Comparison of ENCODE assay signal across 1 cellular context in the genomic region with DNA sequence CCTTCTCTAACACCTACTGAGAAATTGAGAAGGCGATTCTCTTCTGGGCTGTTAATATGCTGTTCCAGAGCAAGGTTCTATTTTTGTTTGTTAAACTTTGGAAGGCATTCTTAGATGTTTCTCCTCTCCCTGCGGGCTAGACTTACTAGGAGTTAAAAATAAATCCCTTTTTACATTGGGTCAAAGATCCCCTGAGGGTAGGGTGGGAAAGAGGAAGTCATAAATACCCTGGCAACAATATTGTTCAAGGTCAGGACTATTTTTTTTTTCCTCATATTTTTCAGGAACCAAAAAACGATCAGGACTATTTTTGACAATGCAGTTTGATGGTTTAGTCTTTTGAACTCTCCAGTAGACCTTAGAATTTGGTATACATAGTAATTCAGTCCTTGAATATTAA.
TF ChIP-seq lines count a peak whose summit lies in the region.

No MANE protein-coding gene starts in this region.

TF ChIP-seq in HepG2, 621 proteins besides CTCF, POLR2A, EP300 and RAD21:
- TF ChIP-seq, protein P1, sequence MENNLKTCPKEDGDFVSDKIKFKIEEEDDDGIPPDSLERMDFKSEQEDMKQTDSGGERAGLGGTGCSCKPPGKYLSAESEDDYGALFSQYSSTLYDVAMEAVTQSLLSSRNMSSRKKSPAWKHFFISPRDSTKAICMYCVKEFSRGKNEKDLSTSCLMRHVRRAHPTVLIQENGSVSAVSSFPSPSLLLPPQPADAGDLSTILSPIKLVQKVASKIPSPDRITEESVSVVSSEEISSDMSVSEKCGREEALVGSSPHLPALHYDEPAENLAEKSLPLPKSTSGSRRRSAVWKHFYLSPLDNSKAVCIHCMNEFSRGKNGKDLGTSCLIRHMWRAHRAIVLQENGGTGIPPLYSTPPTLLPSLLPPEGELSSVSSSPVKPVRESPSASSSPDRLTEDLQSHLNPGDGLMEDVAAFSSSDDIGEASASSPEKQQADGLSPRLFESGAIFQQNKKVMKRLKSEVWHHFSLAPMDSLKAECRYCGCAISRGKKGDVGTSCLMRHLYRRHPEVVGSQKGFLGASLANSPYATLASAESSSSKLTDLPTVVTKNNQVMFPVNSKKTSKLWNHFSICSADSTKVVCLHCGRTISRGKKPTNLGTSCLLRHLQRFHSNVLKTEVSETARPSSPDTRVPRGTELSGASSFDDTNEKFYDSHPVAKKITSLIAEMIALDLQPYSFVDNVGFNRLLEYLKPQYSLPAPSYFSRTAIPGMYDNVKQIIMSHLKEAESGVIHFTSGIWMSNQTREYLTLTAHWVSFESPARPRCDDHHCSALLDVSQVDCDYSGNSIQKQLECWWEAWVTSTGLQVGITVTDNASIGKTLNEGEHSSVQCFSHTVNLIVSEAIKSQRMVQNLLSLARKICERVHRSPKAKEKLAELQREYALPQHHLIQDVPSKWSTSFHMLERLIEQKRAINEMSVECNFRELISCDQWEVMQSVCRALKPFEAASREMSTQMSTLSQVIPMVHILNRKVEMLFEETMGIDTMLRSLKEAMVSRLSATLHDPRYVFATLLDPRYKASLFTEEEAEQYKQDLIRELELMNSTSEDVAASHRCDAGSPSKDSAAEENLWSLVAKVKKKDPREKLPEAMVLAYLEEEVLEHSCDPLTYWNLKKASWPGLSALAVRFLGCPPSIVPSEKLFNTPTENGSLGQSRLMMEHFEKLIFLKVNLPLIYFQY (CRISPR knock-in tag; IDR thresholded peaks at IDR 0.05; ENCODE audit: borderline replicate concordance) = no peak
- TF ChIP-seq, protein P2, sequence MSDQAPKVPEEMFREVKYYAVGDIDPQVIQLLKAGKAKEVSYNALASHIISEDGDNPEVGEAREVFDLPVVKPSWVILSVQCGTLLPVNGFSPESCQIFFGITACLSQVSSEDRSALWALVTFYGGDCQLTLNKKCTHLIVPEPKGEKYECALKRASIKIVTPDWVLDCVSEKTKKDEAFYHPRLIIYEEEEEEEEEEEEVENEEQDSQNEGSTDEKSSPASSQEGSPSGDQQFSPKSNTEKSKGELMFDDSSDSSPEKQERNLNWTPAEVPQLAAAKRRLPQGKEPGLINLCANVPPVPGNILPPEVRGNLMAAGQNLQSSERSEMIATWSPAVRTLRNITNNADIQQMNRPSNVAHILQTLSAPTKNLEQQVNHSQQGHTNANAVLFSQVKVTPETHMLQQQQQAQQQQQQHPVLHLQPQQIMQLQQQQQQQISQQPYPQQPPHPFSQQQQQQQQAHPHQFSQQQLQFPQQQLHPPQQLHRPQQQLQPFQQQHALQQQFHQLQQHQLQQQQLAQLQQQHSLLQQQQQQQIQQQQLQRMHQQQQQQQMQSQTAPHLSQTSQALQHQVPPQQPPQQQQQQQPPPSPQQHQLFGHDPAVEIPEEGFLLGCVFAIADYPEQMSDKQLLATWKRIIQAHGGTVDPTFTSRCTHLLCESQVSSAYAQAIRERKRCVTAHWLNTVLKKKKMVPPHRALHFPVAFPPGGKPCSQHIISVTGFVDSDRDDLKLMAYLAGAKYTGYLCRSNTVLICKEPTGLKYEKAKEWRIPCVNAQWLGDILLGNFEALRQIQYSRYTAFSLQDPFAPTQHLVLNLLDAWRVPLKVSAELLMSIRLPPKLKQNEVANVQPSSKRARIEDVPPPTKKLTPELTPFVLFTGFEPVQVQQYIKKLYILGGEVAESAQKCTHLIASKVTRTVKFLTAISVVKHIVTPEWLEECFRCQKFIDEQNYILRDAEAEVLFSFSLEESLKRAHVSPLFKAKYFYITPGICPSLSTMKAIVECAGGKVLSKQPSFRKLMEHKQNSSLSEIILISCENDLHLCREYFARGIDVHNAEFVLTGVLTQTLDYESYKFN (CRISPR knock-in tag; conservative IDR thresholded peaks at IDR 0.05) = 0 out of 2 replicates have a peak, but pooled peaks have one; percentile 21
- TF ChIP-seq FOXP1 (IDR thresholded peaks at IDR 0.05) (no peak), FOXP1 (CRISPR knock-in tag; IDR thresholded peaks at IDR 0.05) (peak; percentile 14; the same call in 1 of the 2 replicates), PPARG (CRISPR knock-in tag; conservative IDR thresholded peaks at IDR 0.05) (0 out of 2 replicates have a peak, but pooled peaks have one; percentile 41), RARA (CRISPR knock-in tag; IDR thresholded peaks at IDR 0.05) (0 out of 2 replicates have a peak, but pooled peaks have one; percentile 12), ZNF589 (CRISPR knock-in tag; conservative IDR thresholded peaks at IDR 0.05) (no peak), SOX13 (IDR thresholded peaks at IDR 0.05) (no peak), SOX13 (CRISPR knock-in tag; conservative IDR thresholded peaks at IDR 0.05 in 1 of 2, IDR thresholded peaks at IDR 0.05 in 1 of 2) (peak in 1 of 2 experiments; percentile 15; a peak in 1 of 4 replicates), ZNF652 (CRISPR knock-in tag; IDR thresholded peaks at IDR 0.05; ENCODE audit: borderline replicate concordance, low read depth) (peak; percentile 48; the same call in 1 of the 2 replicates)
